Comparison of ENCODE assay signal across 28 cellular contexts in genomic region chr15:65971741-65971995, GRCh38.
"Had no signal": no experiment of that assay in that cellular context is flagged by ENCODE, and none has a peak within 500 bp of the region (broad histone marks: within the 10 kb centered on the region; RNA-seq: fewer than 3 reads in every experiment).

No MANE protein-coding gene starts in this region.

- H3K9me3 Mint-ChIP-seq: activated naive CD4-positive, alpha-beta T cell treated with anti-CD3 and anti-CD28 coated beads, Interleukin-2, amount 50 U/mL, for 24 hours; activated naive CD8-positive, alpha-beta T cell treated with anti-CD3 and anti-CD28 coated beads, Interleukin-2, amount 50 U/mL, for 24 hours; dendritic cell treated with granulocyte-macrophage colony-stimulating factor and Interleukin-4, amounts not matched to agents 40 ng/mL and 50 ng/mL, for 4 days; naive thymus-derived CD8-positive, alpha-beta T cell; neural crest cell; stimulated activated effector memory CD8-positive, alpha-beta T cell treated with anti-CD3 and anti-CD28 coated beads, Interleukin-12 subunit alpha, Interleukin-12 subunit beta, amount 100 ng/mL, for 72 hours had no signal

- H3K36me3 Mint-ChIP-seq: activated naive CD4-positive, alpha-beta T cell treated with anti-CD3 and anti-CD28 coated beads, Interleukin-2, amount 50 U/mL, for 24 hours; naive thymus-derived CD8-positive, alpha-beta T cell; stimulated activated effector memory CD8-positive, alpha-beta T cell treated with anti-CD3 and anti-CD28 coated beads, Interleukin-12 subunit alpha, Interleukin-12 subunit beta, amount 100 ng/mL, for 72 hours had no signal

- H3K27ac ChIP-seq: esophagus muscularis mucosa, left lung, lower lobe of right lung, pancreas, prostate gland, sigmoid colon, suprapubic skin, tibial artery, upper lobe of right lung had no signal

- H3K4me1 Mint-ChIP-seq: activated naive CD4-positive, alpha-beta T cell treated with anti-CD3 and anti-CD28 coated beads, Interleukin-2, amount 50 U/mL, for 24 hours; activated naive CD8-positive, alpha-beta T cell treated with anti-CD3 and anti-CD28 coated beads, Interleukin-2, amount 50 U/mL, for 24 hours; naive thymus-derived CD8-positive, alpha-beta T cell; neural crest cell; stimulated activated effector memory CD8-positive, alpha-beta T cell treated with anti-CD3 and anti-CD28 coated beads, Interleukin-12 subunit alpha, Interleukin-12 subunit beta, amount 100 ng/mL, for 72 hours had no signal

- DNase-seq: activated CD4-positive, alpha-beta T cell treated with anti-CD3 and anti-CD28 coated beads for 48 hours; activated CD4-positive, alpha-beta T cell treated with anti-CD3 and anti-CD28 coated beads, Interleukin-2, amount 50 U/mL, for 48 hours; activated CD8-positive, alpha-beta memory T cell treated with anti-CD3 and anti-CD28 coated beads for 24 hours; activated gamma-delta T cell; activated naive CD8-positive, alpha-beta T cell treated with anti-CD3 and anti-CD28 coated beads, Interleukin-2, amount 50 U/mL, for 24 hours; amygdala; effector CD4-positive, alpha-beta T cell; foreskin melanocyte; kidney glomerular epithelial cell; left lung; lower lobe of right lung; mesenchymal stem cell; naive thymus-derived CD8-positive, alpha-beta T cell; nucleus accumbens; pancreas; retina; sigmoid colon; small intestine; stimulated activated CD4-positive, alpha-beta T cell treated with anti-CD3 and anti-CD28 coated beads, Interleukin-4, amount 100 ng/mL, for 24 hours; tibial artery; upper lobe of right lung had no signal

- H3K4me3 ChIP-seq: esophagus muscularis mucosa, left lung, lower lobe of right lung, pancreas, prostate gland, sigmoid colon, suprapubic skin, tibial artery, upper lobe of right lung had no signal

- FAIRE-seq: pancreas, small intestine had no signal

- H3K27me3 ChIP-seq: pancreas had no signal

- H3K4me1 ChIP-seq: esophagus muscularis mucosa, left lung, lower lobe of right lung, pancreas, prostate gland, sigmoid colon, suprapubic skin, tibial artery, upper lobe of right lung had no signal

- H3K9me3 ChIP-seq: esophagus muscularis mucosa, left lung, lower lobe of right lung, pancreas, prostate gland, sigmoid colon, suprapubic skin, tibial artery, upper lobe of right lung had no signal

- H3K27ac Mint-ChIP-seq: activated naive CD4-positive, alpha-beta T cell treated with anti-CD3 and anti-CD28 coated beads, Interleukin-2, amount 50 U/mL, for 24 hours; activated naive CD8-positive, alpha-beta T cell treated with anti-CD3 and anti-CD28 coated beads, Interleukin-2, amount 50 U/mL, for 24 hours; dendritic cell treated with granulocyte-macrophage colony-stimulating factor and Interleukin-4, amounts not matched to agents 40 ng/mL and 50 ng/mL, for 4 days; stimulated activated effector memory CD8-positive, alpha-beta T cell treated with anti-CD3 and anti-CD28 coated beads, Interleukin-12 subunit alpha, Interleukin-12 subunit beta, amount 100 ng/mL, for 72 hours had no signal

- H3K4me3 Mint-ChIP-seq: activated naive CD4-positive, alpha-beta T cell treated with anti-CD3 and anti-CD28 coated beads, Interleukin-2, amount 50 U/mL, for 24 hours; activated naive CD8-positive, alpha-beta T cell treated with anti-CD3 and anti-CD28 coated beads, Interleukin-2, amount 50 U/mL, for 24 hours; dendritic cell treated with granulocyte-macrophage colony-stimulating factor and Interleukin-4, amounts not matched to agents 40 ng/mL and 50 ng/mL, for 4 days; naive thymus-derived CD8-positive, alpha-beta T cell; neural crest cell; stimulated activated effector memory CD8-positive, alpha-beta T cell treated with anti-CD3 and anti-CD28 coated beads, Interleukin-12 subunit alpha, Interleukin-12 subunit beta, amount 100 ng/mL, for 72 hours had no signal

- H3K36me3 ChIP-seq: esophagus muscularis mucosa, left lung, lower lobe of right lung, pancreas, prostate gland, sigmoid colon, suprapubic skin, tibial artery, upper lobe of right lung had no signal
